Comparison of ENCODE assay signal across 8 cellular contexts in genomic region chr3:192570757-192571156, GRCh38.
A peak's percentile ranks its signal among the peaks of the same experiment; 100 is the strongest.
DNase-seq lines count a peak whose midpoint lies in the region; ATAC-seq and TF ChIP-seq lines count a peak whose summit lies in the region.

No MANE protein-coding gene starts in this region.

- H3K36me3 ChIP-seq in Panc1 (ENCODE audit: control insufficient read depth, insufficient read depth, low read length) (no peaks in the 10 kb centered on the region), skeletal muscle satellite cell (ENCODE audit: insufficient read depth, low read length) (no peaks in the 10 kb centered on the region)

- TF ChIP-seq CTCF in Panc1 (IDR thresholded peaks at IDR 0.05) (no peak), foreskin fibroblast (IDR thresholded peaks at IDR 0.05; ENCODE audit: low read depth, low read length) (no peak)

- DNase-seq in Panc1 (ENCODE audit: low read depth, low spot score) (no peak), foreskin fibroblast (peak in 1 of 2 donors; percentile 2), OCI-M1 (lab: John Stamatoyannopoulos, UW) (no peak)
- DNase-seq in activated CD4-positive, alpha-beta T cell treated with anti-CD3 and anti-CD28 coated beads, Interleukin-2, amount 50 U/mL, for 1 hour, result no peak

- peak overlapping the region; percentile 81 for H3K4me2 ChIP-seq in skeletal muscle satellite cell (ENCODE audit: low read length)

- H3K4me1 ChIP-seq in Panc1 (ENCODE audit: control insufficient read depth, insufficient read depth, low read length), result peaks cover 5% of the 10 kb centered on the region; the same call in 1 of the 2 replicates
- no peaks in the 10 kb centered on the region for H3K4me1 ChIP-seq in skeletal muscle satellite cell (ENCODE audit: control insufficient read depth, insufficient read depth, low read length)

- ATAC-seq in Panc1 (no peak), HG02588 (IDR thresholded peaks at IDR 0.05; ENCODE audit: unreplicated experiment) (no peak), HG03520 (IDR thresholded peaks at IDR 0.05; ENCODE audit: unreplicated experiment) (no peak)

- H3K27me3 ChIP-seq in Panc1 (ENCODE audit: control insufficient read depth, insufficient read depth, low read length) (peaks cover 5% of the 10 kb centered on the region), skeletal muscle satellite cell (ENCODE audit: control insufficient read depth, insufficient read depth, low read length) (peaks cover 21% of the 10 kb centered on the region)

- CTCF ChIA-PET in Panc1 (lab: Charles Lee), result no interaction called here

- no peak overlapping the region for H3K27ac ChIP-seq in Panc1 (ENCODE audit: low read length)

- in situ Hi-C loops in Panc1 (cut with HindIII; ENCODE audit: low pct_unique_long_range_greater_than_20kb, low sequenced_read_pairs), result no loop called here

- peak overlapping the region; percentile 14 for H3K9ac ChIP-seq in skeletal muscle satellite cell (ENCODE audit: low read depth, low read length)

- POLR2A ChIA-PET in Panc1 (lab: Charles Lee), result no interaction called here

- intact Hi-C loops in Panc1 (cut with micrococcal nuclease; ENCODE audit: unreplicated experiment), result loop anchor here (5.0 kb wide), 1 partner anchor 472 kb away; no protein-coding TSS in a partner anchor

- no TSS peak for BruUV-seq in Panc1 (replicated peaks; lab: Mats Ljungman, UMichigan)

- H3K9me3 ChIP-seq in Panc1 (ENCODE audit: control insufficient read depth, insufficient read depth, low read depth, low read length), result no peaks in the 10 kb centered on the region
- H3K9me3 ChIP-seq in skeletal muscle satellite cell (replicated peaks; ENCODE audit: low read length), result no peaks in the 10 kb centered on the region

- peak overlapping the region; percentile 41 for H3K4me3 ChIP-seq in GM08714 (ENCODE audit: low read length)
- peak overlapping the region; percentile 31 to 54 for H3K4me3 ChIP-seq in Panc1 (ENCODE audit: low read depth in 2 of 2, low read length in 2 of 2)
- peak overlapping the region; percentile 42 to 55 for H3K4me3 ChIP-seq in foreskin fibroblast (ENCODE audit: low read depth in 1 of 2, low read length in 2 of 2)
- peak overlapping the region; percentile 57 for H3K4me3 ChIP-seq in skeletal muscle satellite cell (ENCODE audit: low read length)
